24 cellular contexts compared by ENCODE assay signal in genomic region chr12:88418856-88419497, GRCh38.
DNase-seq lines count a peak whose midpoint lies in the region; ATAC-seq and TF ChIP-seq lines count a peak whose summit lies in the region.
"Had no signal": no experiment of that assay in that cellular context is flagged by ENCODE, and none has a peak within 500 bp of the region (broad histone marks: within the 10 kb centered on the region; RNA-seq: fewer than 3 reads in every experiment).

No MANE protein-coding gene starts in this region.

- no peaks in the 10 kb centered on the region for H3K27me3 Mint-ChIP-seq in MCF 10A (ENCODE audit: insufficient read depth, unreplicated experiment)
- H3K27me3 Mint-ChIP-seq in naive thymus-derived CD4-positive, alpha-beta T cell: no peaks in the 10 kb centered on the region
- H3K27me3 Mint-ChIP-seq: brain had no signal

- H3K79me2 ChIP-seq in mammary epithelial cell (ENCODE audit: insufficient read depth, low read length): no peaks in the 10 kb centered on the region

- H3K4me3 ChIP-seq in mammary epithelial cell (replicated peaks in 1 of 3; ENCODE audit: insufficient read depth in 1 of 3, low read depth in 2 of 3, low read length in 3 of 3): no peak overlapping the region
- no peak overlapping the region for H3K4me3 ChIP-seq in naive thymus-derived CD4-positive, alpha-beta T cell (ENCODE audit: low read length)
- H3K4me3 ChIP-seq: esophagus squamous epithelium, left lung, upper lobe of left lung had no signal

- peak overlapping the region; percentile 3 for H3K27ac Mint-ChIP-seq in MCF 10A (ENCODE audit: low read depth, unreplicated experiment)
- H3K27ac Mint-ChIP-seq in naive thymus-derived CD4-positive, alpha-beta T cell: no peak overlapping the region
- H3K27ac Mint-ChIP-seq: brain had no signal

- TF ChIP-seq CTCF in MCF 10A (IDR thresholded peaks at IDR 0.05; ENCODE audit: unreplicated experiment) (no peak), mammary epithelial cell (conservative IDR thresholded peaks at IDR 0.05 in 1 of 2, IDR thresholded peaks at IDR 0.05 in 1 of 2; ENCODE audit: extremely low read depth in 1 of 2, insufficient read depth in 1 of 2, low read depth in 1 of 2, low read length in 2 of 2) (no peak), GM10266 (IDR thresholded peaks at IDR 0.05; ENCODE audit: control insufficient read depth, insufficient read depth, low read depth, missing control alignments) (no peak)

- POLR2A ChIA-PET in MCF 10A (lab: Yijun Ruan, JAX): interaction anchor here (1.5 kb wide), 1 partner anchor 18 kb away, joined by 4 read pairs; no protein-coding TSS in a partner anchor
- POLR2A ChIA-PET in naive thymus-derived CD4-positive, alpha-beta T cell (lab: Charles Lee): no interaction called here

- CTCF ChIA-PET in MCF 10A (lab: Yijun Ruan, JAX) (no interaction called here), mammary epithelial cell (lab: Charles Lee; ENCODE audit: low non-redundant PET) (no interaction called here)
- CTCF ChIA-PET in naive thymus-derived CD4-positive, alpha-beta T cell (lab: Charles Lee): no interaction called here

- no peaks in the 10 kb centered on the region for H4K20me1 ChIP-seq in mammary epithelial cell (ENCODE audit: insufficient read depth, low read length)

- H3K36me3 Mint-ChIP-seq in MCF 10A (ENCODE audit: insufficient read depth, unreplicated experiment): no peaks in the 10 kb centered on the region
- H3K36me3 Mint-ChIP-seq in naive thymus-derived CD4-positive, alpha-beta T cell: no peaks in the 10 kb centered on the region
- H3K36me3 Mint-ChIP-seq: brain had no signal

- no peak overlapping the region for H3K27ac ChIP-seq in mammary epithelial cell (ENCODE audit: insufficient read depth, low read depth, low read length)
- H3K27ac ChIP-seq in naive thymus-derived CD4-positive, alpha-beta T cell (ENCODE audit: low read depth, low read length): no peak overlapping the region
- H3K27ac ChIP-seq: dorsolateral prefrontal cortex, HL-60, KMS-11 had no signal

- no peaks in the 10 kb centered on the region for H3K36me3 ChIP-seq in mammary epithelial cell (ENCODE audit: insufficient read depth, low read length)
- no peaks in the 10 kb centered on the region for H3K36me3 ChIP-seq in naive thymus-derived CD4-positive, alpha-beta T cell (ENCODE audit: control insufficient read depth in 2 of 3, insufficient read depth in 3 of 3, low read length in 3 of 3)
- H3K36me3 ChIP-seq: esophagus squamous epithelium, left lung, upper lobe of left lung had no signal

- H3K4me2 ChIP-seq in mammary epithelial cell (ENCODE audit: insufficient read depth, low read depth, low read length): no peak overlapping the region
- H3K4me2 ChIP-seq: KMS-11 had no signal

- no peak overlapping the region for H3K9ac ChIP-seq in mammary epithelial cell (ENCODE audit: insufficient read depth, low read length)
- H3K9ac ChIP-seq: KMS-11 had no signal

- H3K4me3 Mint-ChIP-seq in MCF 10A (ENCODE audit: unreplicated experiment): no peak overlapping the region
- no peak overlapping the region for H3K4me3 Mint-ChIP-seq in naive thymus-derived CD4-positive, alpha-beta T cell
- H3K4me3 Mint-ChIP-seq: brain had no signal

- dilution Hi-C loops in mammary epithelial cell (cut with HindIII; ENCODE audit: low sequenced_read_pairs): no loop called here

- 94% methylated on average over 8 of the region's 8 CpGs for WGBS in mammary epithelial cell (ENCODE audit: low coverage, missing lambda C conversion rate)

- peaks cover 16% of the 10 kb centered on the region for H3K4me1 ChIP-seq in mammary epithelial cell (ENCODE audit: insufficient read depth, low read length)
- H3K4me1 ChIP-seq in naive thymus-derived CD4-positive, alpha-beta T cell (ENCODE audit: control insufficient read depth in 2 of 2, insufficient read depth in 2 of 2, low read length in 2 of 2): no peaks in the 10 kb centered on the region
- H3K4me1 ChIP-seq: left lung had no signal

- peak; percentile 55 for ATAC-seq in SK-N-SH treated with all-trans-retinoic acid at 6 μM for 48 hours
- no peak for ATAC-seq in HG03457 (IDR thresholded peaks at IDR 0.05; ENCODE audit: unreplicated experiment)
- no peak for ATAC-seq in naive thymus-derived CD4-positive, alpha-beta T cell
- ATAC-seq: left lung, Panc1 had no signal

- no peaks in the 10 kb centered on the region for H3K9me3 ChIP-seq in mammary epithelial cell (replicated peaks; ENCODE audit: insufficient read depth, low read length)
- no peaks in the 10 kb centered on the region for H3K9me3 ChIP-seq in naive thymus-derived CD4-positive, alpha-beta T cell (ENCODE audit: control insufficient read depth in 2 of 3, low read length in 3 of 3)
- H3K9me3 ChIP-seq: esophagus squamous epithelium, left lung, upper lobe of left lung had no signal

- H2AFZ ChIP-seq in mammary epithelial cell (ENCODE audit: low read depth, low read length): no peak overlapping the region

- intact Hi-C loops in MCF 10A (cut with micrococcal nuclease): no loop called here
- intact Hi-C loops in mammary epithelial cell (cut with micrococcal nuclease): no loop called here
- intact Hi-C loops in naive thymus-derived CD4-positive, alpha-beta T cell (cut with micrococcal nuclease): no loop called here

- DNase-seq in MCF 10A (ENCODE audit: unreplicated experiment): peak; percentile 14
- DNase-seq in mammary epithelial cell: no peak
- DNase-seq in fibroblast of peridontal ligament (ENCODE audit: extremely low read depth): peak; percentile 83
- no peak for DNase-seq in superior temporal gyrus (ENCODE audit: extremely low spot score)
- no peak for DNase-seq in GM10266 (ENCODE audit: extremely low spot score)
- no peak for DNase-seq in naive thymus-derived CD4-positive, alpha-beta T cell
- DNase-seq: activated naive CD4-positive, alpha-beta T cell; COR-L47; dorsolateral prefrontal cortex; esophagus squamous epithelium; GF-D8; left lung; NCI-H524; posterior cingulate gyrus; stimulated activated CD4-positive, alpha-beta T cell treated with anti-CD3 and anti-CD28 coated beads, Interleukin-12 subunit alpha, Interleukin-12 subunit beta, amount 100 ng/mL, for 4 hours; stimulated activated naive CD4-positive, alpha-beta T cell treated with Interleukin-2 at 50 U/mL for 16 hours; SW 1271; upper lobe of left lung had no signal

- no peaks in the 10 kb centered on the region for H3K27me3 ChIP-seq in mammary epithelial cell (ENCODE audit: insufficient read depth, low read length)
- H3K27me3 ChIP-seq in naive thymus-derived CD4-positive, alpha-beta T cell (ENCODE audit: control insufficient read depth in 2 of 2, insufficient read depth in 2 of 2, low read length in 2 of 2): no peaks in the 10 kb centered on the region
- H3K27me3 ChIP-seq: dorsolateral prefrontal cortex, esophagus squamous epithelium, left lung, upper lobe of left lung had no signal

- H3K9me3 Mint-ChIP-seq in MCF 10A (ENCODE audit: unreplicated experiment): no peaks in the 10 kb centered on the region
- H3K9me3 Mint-ChIP-seq in naive thymus-derived CD4-positive, alpha-beta T cell: peaks cover 0 to 3% (median 0%) of the 10 kb centered on the region in 11 donors
- H3K9me3 Mint-ChIP-seq: brain had no signal

- H3K4me1 Mint-ChIP-seq in MCF 10A (ENCODE audit: insufficient read depth, unreplicated experiment): peaks cover 15% of the 10 kb centered on the region
- no peaks in the 10 kb centered on the region for H3K4me1 Mint-ChIP-seq in naive thymus-derived CD4-positive, alpha-beta T cell
- H3K4me1 Mint-ChIP-seq: brain had no signal

- no TSS peak for BruUV-seq in MCF 10A (replicated peaks; lab: Mats Ljungman, UMichigan)
- BruUV-seq in mammary epithelial cell (replicated peaks; lab: Mats Ljungman, UMichigan): no TSS peak

- in situ Hi-C loops in mammary epithelial cell (cut with MboI; ENCODE audit: low sequenced_read_pairs in 2 of 2): no loop called here

TF ChIP-seq in SK-N-SH treated with all-trans-retinoic acid at 6 μM for 48 hours, 23 proteins besides CTCF, POLR2A, EP300 and RAD21 (continues in another document):
- TF ChIP-seq, protein P1, sequence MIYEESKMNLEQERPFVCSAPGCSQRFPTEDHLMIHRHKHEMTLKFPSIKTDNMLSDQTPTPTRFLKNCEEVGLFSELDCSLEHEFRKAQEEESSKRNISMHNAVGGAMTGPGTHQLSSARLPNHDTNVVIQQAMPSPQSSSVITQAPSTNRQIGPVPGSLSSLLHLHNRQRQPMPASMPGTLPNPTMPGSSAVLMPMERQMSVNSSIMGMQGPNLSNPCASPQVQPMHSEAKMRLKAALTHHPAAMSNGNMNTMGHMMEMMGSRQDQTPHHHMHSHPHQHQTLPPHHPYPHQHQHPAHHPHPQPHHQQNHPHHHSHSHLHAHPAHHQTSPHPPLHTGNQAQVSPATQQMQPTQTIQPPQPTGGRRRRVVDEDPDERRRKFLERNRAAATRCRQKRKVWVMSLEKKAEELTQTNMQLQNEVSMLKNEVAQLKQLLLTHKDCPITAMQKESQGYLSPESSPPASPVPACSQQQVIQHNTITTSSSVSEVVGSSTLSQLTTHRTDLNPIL (CRISPR knock-in tag; IDR thresholded peaks at IDR 0.05; ENCODE audit: low read depth): no peak
- no peak for TF ChIP-seq PATZ1 (CRISPR knock-in tag; IDR thresholded peaks at IDR 0.05; ENCODE audit: borderline replicate concordance)

Comparison
In these comparisons a context has a peak if more than half of its experiments do, and no peak if none do; other contexts are left out.
1. DNase-seq: peak in MCF 10A (single experiment) and fibroblast of peridontal ligament (single experiment); none in mammary epithelial cell (single experiment), superior temporal gyrus (single experiment), GM10266 (single experiment) and naive thymus-derived CD4-positive, alpha-beta T cell (0 of 9).